18 cellular contexts compared by ENCODE assay signal in the genomic region with DNA sequence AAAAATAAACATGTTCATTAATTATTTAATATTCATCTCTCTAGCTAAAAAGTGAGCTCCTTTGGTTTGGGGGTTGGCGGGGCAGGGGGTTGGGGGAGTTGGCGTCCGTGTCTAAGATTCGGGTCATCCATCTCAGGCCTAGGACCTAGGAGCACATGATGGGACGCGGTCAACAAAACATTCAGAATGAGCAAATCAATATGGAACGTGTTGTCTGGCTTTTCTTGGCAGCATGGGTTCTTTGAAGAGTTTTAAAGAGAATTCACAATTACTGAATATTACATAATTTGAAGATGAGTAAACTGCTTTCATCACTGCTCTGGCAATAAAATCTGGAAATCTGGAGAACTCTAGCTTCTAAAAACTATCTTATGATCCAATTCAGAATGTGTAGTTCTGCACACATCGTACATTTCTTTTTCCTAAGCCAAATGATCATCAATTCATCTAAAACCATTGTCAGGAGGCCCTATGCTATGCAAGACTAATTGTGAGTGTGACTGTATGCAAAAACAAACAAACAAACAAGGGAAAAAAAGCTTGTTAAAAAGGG. TPM values are rescaled to one million over a fixed set of nuclear protein-coding genes. Genes with fewer than 3 reads are reported as not detected.
DNase-seq lines count a peak whose midpoint lies in the region; ATAC-seq and TF ChIP-seq lines count a peak whose summit lies in the region.
"Had no signal": no experiment of that assay in that cellular context is flagged by ENCODE, and none has a peak within 500 bp of the region (broad histone marks: within the 10 kb centered on the region; RNA-seq: fewer than 3 reads in every experiment).

No MANE protein-coding gene starts in this region.

- H3K27ac ChIP-seq in IMR-90 (ENCODE audit: insufficient read depth, low read length) (no peak overlapping the region), esophagus squamous epithelium (peak overlapping the region; percentile 53 to 84 (median 80)), upper lobe of right lung (peak overlapping the region; percentile 32), H9 (ENCODE audit: insufficient read length, low read depth, low read length) (no peak overlapping the region)
- H3K27ac ChIP-seq: ascending aorta, PC-9, spleen had no signal

- H3K36me3 Mint-ChIP-seq in H9 (ENCODE audit: insufficient read depth in 1 of 3, low read depth in 3 of 3), result peaks cover 2 to 5% (median 5%) of the 10 kb centered on the region in 3 experiments; a peak in 3 of 7 replicates

- peaks cover 16 to 21% of the 10 kb centered on the region in 2 experiments for H3K4me1 Mint-ChIP-seq in H9

- H2AK5ac ChIP-seq in IMR-90 (ENCODE audit: low read depth, low read length) (no peak overlapping the region), H9 (ENCODE audit: insufficient read length, low read length) (no peak overlapping the region)

- dilution Hi-C loops in IMR-90 (cut with HindIII; ENCODE audit: low sequenced_read_pairs, unreplicated experiment), result no loop called here

- TF ChIP-seq CTCF in IMR-90 (conservative IDR thresholded peaks at IDR 0.05; ENCODE audit: low read depth, low read length) (no peak), esophagus squamous epithelium (IDR thresholded peaks at IDR 0.05) (no peak), upper lobe of right lung (IDR thresholded peaks at IDR 0.05) (no peak), H9 (conservative IDR thresholded peaks at IDR 0.05) (no peak)

- H3K9me3 Mint-ChIP-seq in H9, result peaks cover 0 to 3% of the 10 kb centered on the region in 2 experiments; a peak in 1 of 5 replicates

- H3K4me2 ChIP-seq in IMR-90 (ENCODE audit: low read depth, low read length) (no peak overlapping the region), H9 (ENCODE audit: insufficient read depth, insufficient read length, low read length) (no peak overlapping the region)
- H3K4me2 ChIP-seq: PC-9 had no signal

- peaks cover 4% of the 10 kb centered on the region for H3K9me1 ChIP-seq in IMR-90 (ENCODE audit: insufficient read depth, low read length)

- H4K5ac ChIP-seq in IMR-90 (ENCODE audit: low read depth, low read length) (no peak overlapping the region), H9 (ENCODE audit: insufficient read length, low read depth, low read length) (no peak overlapping the region)

- POLR2A ChIA-PET in IMR-90 (lab: Charles Lee; ENCODE audit: unreplicated experiment), result interaction anchor here (0.6 kb wide), 1 partner anchor 341 kb away, joined by 3 read pairs; no protein-coding TSS in a partner anchor

- H3K27me3 ChIP-seq in IMR-90 (ENCODE audit: control insufficient read depth, insufficient read depth, low read length) (no peaks in the 10 kb centered on the region), esophagus squamous epithelium (no peaks in the 10 kb centered on the region), upper lobe of right lung (no peaks in the 10 kb centered on the region), H9 (ENCODE audit: insufficient read depth, low read length) (no peaks in the 10 kb centered on the region)
- H3K27me3 ChIP-seq: ascending aorta, spleen had no signal

- H3K9ac ChIP-seq in IMR-90 (ENCODE audit: low read depth, low read length) (no peak overlapping the region), H9 (ENCODE audit: extremely low read depth, insufficient read length, low read length) (no peak overlapping the region)

- DNase-seq in IMR-90 (peak; percentile 52), esophagus squamous epithelium (lab: John Stamatoyannopoulos, UW) (no peak), myocyte (ENCODE audit: low read depth) (peak; percentile 9), upper lobe of right lung (no peak), NCI-H2171 (lab: John Stamatoyannopoulos, UW) (no peak), H9 (no peak)
- DNase-seq in activated CD4-positive, alpha-beta T cell treated with anti-CD3 and anti-CD28 coated beads for 48 hours, result no peak
- DNase-seq: activated CD8-positive, alpha-beta memory T cell treated with anti-CD3 and anti-CD28 coated beads for 24 hours; foreskin melanocyte; NCI-H2029; NCI-H526 treated with DMSO at 0.1 percent for 48 hours; occipital lobe; PC-9; spleen; stimulated activated naive CD8-positive, alpha-beta T cell treated with anti-CD3 and anti-CD28 coated beads, Interleukin-15, Interleukin-2, amounts not matched to agents 100 U/mL and 50 U/mL, for 24 hours had no signal

- H3K14ac ChIP-seq in IMR-90 (replicated peaks; ENCODE audit: low read depth, low read length), result no peak overlapping the region
- H3K14ac ChIP-seq in H9 (ENCODE audit: insufficient read depth, low read length), result no peak overlapping the region

- no peaks in the 10 kb centered on the region for H3K9me3 ChIP-seq in IMR-90 (ENCODE audit: control insufficient read depth, insufficient read depth, low read length)
- H3K9me3 ChIP-seq in esophagus squamous epithelium, result no peaks in the 10 kb centered on the region
- H3K9me3 ChIP-seq in upper lobe of right lung, result no peaks in the 10 kb centered on the region
- no peaks in the 10 kb centered on the region for H3K9me3 ChIP-seq in H9 (ENCODE audit: control insufficient read depth, low read depth, low read length)
- H3K9me3 ChIP-seq: ascending aorta, spleen had no signal

- no peak overlapping the region for H3T11ph ChIP-seq in H9 (ENCODE audit: low read length)

- H3K36me3 ChIP-seq in IMR-90 (ENCODE audit: control insufficient read depth, insufficient read depth, low read length) (no peaks in the 10 kb centered on the region), esophagus squamous epithelium (no peaks in the 10 kb centered on the region), upper lobe of right lung (no peaks in the 10 kb centered on the region)
- H3K36me3 ChIP-seq: ascending aorta, spleen had no signal

- H3K23me2 ChIP-seq in H9 (ENCODE audit: insufficient read length, low read depth, low read length, poor library complexity, severe bottlenecking), result peaks cover under 1% of the 10 kb centered on the region

- H2AK9ac ChIP-seq in IMR-90 (replicated peaks; ENCODE audit: low read depth, low read length, poor library complexity), result no peak overlapping the region

- H3K4ac ChIP-seq in IMR-90 (ENCODE audit: low read depth, low read length) (no peak overlapping the region), H9 (ENCODE audit: low read depth, low read length) (no peak overlapping the region)

- in situ Hi-C loops in IMR-90 (cut with MboI; ENCODE audit: low sequenced_read_pairs), result no loop called here

- ATAC-seq in IMR-90 (ENCODE audit: low read depth) (no peak), upper lobe of right lung (no peak), HG03354 (IDR thresholded peaks at IDR 0.05; ENCODE audit: poor library complexity, severe bottlenecking, unreplicated experiment) (no peak)
- ATAC-seq: stimulated activated naive CD8-positive, alpha-beta T cell treated with anti-CD3 and anti-CD28 coated beads, Interleukin-15, Interleukin-2, amounts not matched to agents 100 U/mL and 50 U/mL, for 24 hours had no signal

- BruUV-seq in IMR-90 (replicated peaks; lab: Mats Ljungman, UMichigan), result no TSS peak

- H2BK120ac ChIP-seq in IMR-90 (ENCODE audit: low read depth, low read length) (no peak overlapping the region), H9 (ENCODE audit: low read depth, low read length, poor library complexity, severe bottlenecking) (no peak overlapping the region)

- no peak overlapping the region for H3K56ac ChIP-seq in IMR-90 (ENCODE audit: extremely low read depth, insufficient read depth, low read length)
- no peak overlapping the region for H3K56ac ChIP-seq in H9 (ENCODE audit: insufficient read length, low read depth, low read length)

- H2BK15ac ChIP-seq in IMR-90 (ENCODE audit: low read depth, low read length) (no peak overlapping the region), H9 (ENCODE audit: low read depth, low read length) (no peak overlapping the region)

- no peak overlapping the region for H2BK12ac ChIP-seq in H9 (ENCODE audit: insufficient read length, low read depth, low read length)

- H2AFZ ChIP-seq in IMR-90 (replicated peaks; ENCODE audit: low read length, poor library complexity) (no peak overlapping the region), H9 (ENCODE audit: low read length) (no peak overlapping the region)
- H2AFZ ChIP-seq: PC-9 had no signal

- no peak overlapping the region for H3K4me3 ChIP-seq in IMR-90 (ENCODE audit: insufficient read depth, low read depth, low read length)
- peak overlapping the region in 2 of 4 donors; percentile 2 to 19 for H3K4me3 ChIP-seq in esophagus squamous epithelium
- no peak overlapping the region for H3K4me3 ChIP-seq in upper lobe of right lung
- H3K4me3 ChIP-seq: ascending aorta, PC-9, spleen had no signal

- H3K79me1 ChIP-seq in IMR-90 (ENCODE audit: low read depth in 1 of 2, low read length in 2 of 2), result peaks cover 4% of the 10 kb centered on the region in 2 experiments; a peak in 2 of 4 replicates
- no peaks in the 10 kb centered on the region for H3K79me1 ChIP-seq in H9 (ENCODE audit: insufficient read depth, low read depth, low read length, poor library complexity, severe bottlenecking)

- no peak overlapping the region for H2BK20ac ChIP-seq in IMR-90 (ENCODE audit: low read depth, low read length)
- H2BK20ac ChIP-seq in H9 (ENCODE audit: low read depth, low read length, poor library complexity, severe bottlenecking), result no peak overlapping the region

- CTCF ChIA-PET in IMR-90 (lab: Yijun Ruan, JAX), result no interaction called here

- no peak overlapping the region for H3K4me3 Mint-ChIP-seq in H9
- H3K4me3 Mint-ChIP-seq: dendritic cell treated with granulocyte-macrophage colony-stimulating factor and Interleukin-4, amounts not matched to agents 40 ng/mL and 50 ng/mL, for 4 days had no signal

- no peak overlapping the region for H3K23ac ChIP-seq in IMR-90 (ENCODE audit: low read depth, low read length)
- no peak overlapping the region for H3K23ac ChIP-seq in H9 (ENCODE audit: insufficient read length, low read depth, low read length)

- no peak overlapping the region for H2BK5ac ChIP-seq in IMR-90 (ENCODE audit: low read depth, low read length, poor library complexity, severe bottlenecking)
- no peak overlapping the region for H2BK5ac ChIP-seq in H9 (ENCODE audit: insufficient read length, low read length)

- H3K18ac ChIP-seq in IMR-90 (ENCODE audit: low read depth, low read length) (no peak overlapping the region), H9 (ENCODE audit: insufficient read length, low read depth, low read length) (no peak overlapping the region)

- H3K27ac Mint-ChIP-seq in H9, result no peak overlapping the region
- H3K27ac Mint-ChIP-seq: dendritic cell treated with granulocyte-macrophage colony-stimulating factor and Interleukin-4, amounts not matched to agents 40 ng/mL and 50 ng/mL, for 4 days had no signal

- no peaks in the 10 kb centered on the region for H3K27me3 Mint-ChIP-seq in H9 (ENCODE audit: low read depth)
- H3K27me3 Mint-ChIP-seq: dendritic cell treated with granulocyte-macrophage colony-stimulating factor and Interleukin-4, amounts not matched to agents 40 ng/mL and 50 ng/mL, for 4 days had no signal

- WGBS in IMR-90 (ENCODE audit: extremely low coverage in 2 of 2, insufficient read length in 1 of 2), 2 experiments, result no CpG with 5 or more reads among the region's 8 CpGs
- 54 to 64% methylated on average over 8 of the region's 8 CpGs for WGBS in esophagus squamous epithelium, 2 donors
- WGBS in H9 (ENCODE audit: extremely low coverage, insufficient read length, low lambda C conversion rate), result no CpG with 5 or more reads among the region's 8 CpGs

- no peak overlapping the region for H4K8ac ChIP-seq in IMR-90 (ENCODE audit: low read depth in 2 of 2, low read length in 2 of 2)
- no peak overlapping the region for H4K8ac ChIP-seq in H9 (replicated peaks; ENCODE audit: insufficient read length, low read depth, low read length)

- no peaks in the 10 kb centered on the region for H3K79me2 ChIP-seq in H9 (ENCODE audit: insufficient read depth, low read length)

- H4K91ac ChIP-seq in IMR-90 (ENCODE audit: insufficient read depth, low read depth, low read length) (no peak overlapping the region), H9 (ENCODE audit: insufficient read length, low read depth, low read length) (no peak overlapping the region)

- intact Hi-C loops in IMR-90 (cut with micrococcal nuclease), result no loop called here
- intact Hi-C loops in esophagus squamous epithelium (cut with DNase I), result no loop called here
- intact Hi-C loops in upper lobe of right lung (cut with DNase I), result no loop called here

- H3K4me1 ChIP-seq in IMR-90 (ENCODE audit: control insufficient read depth, insufficient read depth, low read length), result peaks cover 1% of the 10 kb centered on the region; the same call in 1 of the 2 replicates
- peaks cover 3 to 73% (median 6%) of the 10 kb centered on the region in 3 donors for H3K4me1 ChIP-seq in esophagus squamous epithelium
- H3K4me1 ChIP-seq in upper lobe of right lung, result peaks cover 4% of the 10 kb centered on the region
- peaks cover 2% of the 10 kb centered on the region; the same call in 1 of the 2 replicates for H3K4me1 ChIP-seq in H9 (ENCODE audit: insufficient read depth, low read length)

- no peak for TF ChIP-seq POLR2A in IMR-90 (IDR thresholded peaks at IDR 0.05; ENCODE audit: low read depth, low read length)
- no peak for TF ChIP-seq POLR2A in esophagus squamous epithelium (IDR thresholded peaks at IDR 0.05)

- no peak for TF ChIP-seq RAD21 in IMR-90 (IDR thresholded peaks at IDR 0.05; ENCODE audit: low read length)

- no peaks in the 10 kb centered on the region for H4K20me1 ChIP-seq in IMR-90 (ENCODE audit: insufficient read depth, low read length)
- no peaks in the 10 kb centered on the region for H4K20me1 ChIP-seq in H9 (ENCODE audit: control insufficient read depth, insufficient read depth, insufficient read length)

RNA-seq across cellular contexts. Expression of a gene that starts 5.4 kb away (rescaled TPM):
- total RNA-seq in IMR-90 (2012; rRNA removed) (11.1 and 28.1 TPM in 2 replicates), esophagus squamous epithelium (100 to 1,000 TPM in 1 of 4 donors, 10 to 100 TPM in 3; 29.1 to 111 (median 47.3) TPM), myocyte (59.6 and 66.2 TPM in 2 replicates), upper lobe of right lung (122 TPM), H9 (2021) (96.9 and 100 TPM in 2 replicates)
- 50.0 and 51.4 TPM in 2 replicates for polyA plus RNA-seq in IMR-90 (2012; rRNA removed)
- polyA plus RNA-seq in IMR-90 (2012; cell fraction: cytosol; rRNA removed), result 10.8 and 11.3 TPM in 2 replicates
- polyA plus RNA-seq in IMR-90 (2012; cell fraction: nucleus; rRNA removed; ENCODE audit: low replicate concordance), result 142 and 399 TPM in 2 replicates
- polyA plus RNA-seq in myocyte (2012), result 44.5 TPM

RNA-seq across cellular contexts. Expression of a gene that starts 37.9 kb away (rescaled TPM):
- 5.4 and 6.9 TPM in 2 replicates for total RNA-seq in IMR-90 (2012; rRNA removed)
- 5.9 and 6.0 TPM in 2 replicates for polyA plus RNA-seq in IMR-90 (2012; rRNA removed)
- polyA plus RNA-seq in IMR-90 (2012; cell fraction: cytosol; rRNA removed), result 3.7 and 4.0 TPM in 2 replicates
- 4.0 and 5.2 TPM in 2 replicates for polyA plus RNA-seq in IMR-90 (2012; cell fraction: nucleus; rRNA removed; ENCODE audit: low replicate concordance)
- 10 to 100 TPM; 14.9 to 29.1 (median 15.8) TPM for total RNA-seq in esophagus squamous epithelium
- total RNA-seq in myocyte, result 4.4 and 4.8 TPM in 2 replicates
- 10.9 TPM for polyA plus RNA-seq in myocyte (2012)
- total RNA-seq in upper lobe of right lung, result 55.1 TPM
- 12.7 and 12.9 TPM in 2 replicates for total RNA-seq in H9 (2021)

Comparison
In these comparisons a context has a peak if more than half of its experiments do, and no peak if none do; other contexts are left out.
1. DNase-seq: peak in IMR-90 (single experiment) and myocyte (single experiment); none in esophagus squamous epithelium (single experiment), upper lobe of right lung (single experiment), activated CD4-positive, alpha-beta T cell treated with anti-CD3 and anti-CD28 coated beads for 48 hours (single experiment), NCI-H2171 (single experiment) and H9 (single experiment).
2. H3K27ac ChIP-seq: peak in esophagus squamous epithelium (4 of 4) and upper lobe of right lung (single experiment); none in IMR-90 (single experiment) and H9 (single experiment).